ENCODE assay signal across 8 cellular contexts in the genomic region with DNA sequence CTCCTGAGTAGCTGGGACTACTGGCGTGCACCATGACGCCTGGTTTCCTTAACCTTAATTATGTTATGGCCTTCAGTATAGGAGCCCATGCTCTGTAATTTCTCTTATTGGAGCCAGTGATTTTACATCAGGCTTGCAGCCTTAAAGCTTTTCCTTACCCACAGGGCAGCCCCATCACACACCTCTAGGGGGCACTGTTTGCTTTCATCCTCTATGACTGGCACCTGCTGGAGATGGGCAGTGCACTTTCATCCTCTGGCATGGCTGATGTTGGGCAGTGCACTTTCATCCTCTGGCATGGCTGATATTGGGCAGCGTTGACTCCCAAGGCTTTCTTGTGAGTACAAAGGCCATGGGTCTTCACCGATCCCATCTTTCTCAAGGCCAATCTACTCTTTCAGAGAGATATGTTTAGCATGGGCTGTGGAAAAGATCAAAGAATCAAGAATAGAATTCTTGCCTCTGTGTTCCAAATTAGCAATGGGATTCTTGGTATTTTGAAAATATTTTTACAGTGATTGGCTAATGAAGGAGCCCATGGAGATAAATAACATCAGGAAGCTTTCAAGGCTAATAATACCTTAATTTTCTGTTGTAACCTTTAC.
DNase-seq lines count a peak whose midpoint lies in the region; ATAC-seq and TF ChIP-seq lines count a peak whose summit lies in the region.

No MANE protein-coding gene starts in this region.

- TF ChIP-seq CTCF in WTC11 (IDR thresholded peaks at IDR 0.05) = peak; percentile 68
- peak; percentile 50 for TF ChIP-seq CTCF in psoas muscle (IDR thresholded peaks at IDR 0.05)

- no peaks in the 10 kb centered on the region for H3K27me3 Mint-ChIP-seq in WTC11 (ENCODE audit: low read depth)

- POLR2A ChIA-PET in WTC11 (lab: Charles Lee) = no interaction called here

- ATAC-seq in WTC11 (peak; percentile 82), esophagus mucosa (peak; percentile 55), psoas muscle (peak; percentile 40 to 69 (median 54))

- no peak overlapping the region for H3K27ac Mint-ChIP-seq in WTC11

- peaks cover 11% of the 10 kb centered on the region for H3K4me1 ChIP-seq in psoas muscle

- H3K4me3 Mint-ChIP-seq in WTC11 = no peak overlapping the region

- H3K27ac ChIP-seq in psoas muscle = no peak overlapping the region

- DNase-seq in NCI-H1694 (lab: John Stamatoyannopoulos, UW) (peak; percentile 36), NCI-H1694 treated with DMSO at 0.1 percent for 48 hours (lab: John Stamatoyannopoulos, UW) (no peak), NCI-H1092 (lab: John Stamatoyannopoulos, UW) (peak; percentile 66), WTC11 (ENCODE audit: low spot score) (peak; percentile 83), psoas muscle (no peak), GM19238 (ENCODE audit: insufficient read length, low spot score) (no peak), posterior vena cava (ENCODE audit: low spot score) (no peak)

- WGBS in psoas muscle, 3 donors = 73 to 86% (median 79%) methylated on average over 4 of the region's 4 CpGs

- H3K9me3 ChIP-seq in psoas muscle = no peaks in the 10 kb centered on the region

- H3K4me1 Mint-ChIP-seq in WTC11 = peaks cover 40% of the 10 kb centered on the region

- no peaks in the 10 kb centered on the region for H3K27me3 ChIP-seq in psoas muscle (ENCODE audit: insufficient read depth in 3 of 3, low read length in 2 of 3)

- no peaks in the 10 kb centered on the region for H3K36me3 Mint-ChIP-seq in WTC11

- no peaks in the 10 kb centered on the region for H3K9me3 Mint-ChIP-seq in WTC11

- CTCF ChIA-PET in WTC11 (lab: Charles Lee) = interaction anchor here (0.5 to 2.2 kb wide), 28 partner anchors 9 to 394 kb away, joined by 3 to 10 read pairs (median 4); a partner anchor contains a TSS

- H3K36me3 ChIP-seq in psoas muscle (ENCODE audit: insufficient read depth in 1 of 2, low read depth in 1 of 2) = no peaks in the 10 kb centered on the region

- intact Hi-C loops in psoas muscle (cut with DNase I) = loop anchor here in 1 of 2 donors (10.0 kb wide), 1 partner anchor 107 kb away; no protein-coding TSS in a partner anchor
- intact Hi-C loops in posterior vena cava (cut with DNase I) = no loop called here

- H3K4me3 ChIP-seq in psoas muscle = no peak overlapping the region

TF ChIP-seq in WTC11, 78 proteins besides CTCF, POLR2A, EP300 and RAD21:
- TF ChIP-seq, protein P1, sequence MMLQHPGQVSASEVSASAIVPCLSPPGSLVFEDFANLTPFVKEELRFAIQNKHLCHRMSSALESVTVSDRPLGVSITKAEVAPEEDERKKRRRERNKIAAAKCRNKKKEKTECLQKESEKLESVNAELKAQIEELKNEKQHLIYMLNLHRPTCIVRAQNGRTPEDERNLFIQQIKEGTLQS (CRISPR knock-in tag; conservative IDR thresholded peaks at IDR 0.05) = no peak
- TF ChIP-seq JUN (CRISPR knock-in tag; IDR thresholded peaks at IDR 0.05) (no peak), ETV6 (CRISPR knock-in tag; IDR thresholded peaks at IDR 0.05) (peak; percentile 17; the same call in 1 of the 2 replicates)

Comparison
In these comparisons a context has a peak if more than half of its experiments do, and no peak if none do; other contexts are left out.
1. DNase-seq: peak in NCI-H1694 (single experiment), NCI-H1092 (single experiment) and WTC11 (single experiment); none in NCI-H1694 treated with DMSO at 0.1 percent for 48 hours (single experiment), psoas muscle (0 of 2), GM19238 (single experiment) and posterior vena cava (single experiment).
2. Peak in every context shown above with its lines, with median percentiles within 50 percentile points of each other: ATAC-seq.